ENCODE assay signal across 8 cellular contexts in the genomic region with DNA sequence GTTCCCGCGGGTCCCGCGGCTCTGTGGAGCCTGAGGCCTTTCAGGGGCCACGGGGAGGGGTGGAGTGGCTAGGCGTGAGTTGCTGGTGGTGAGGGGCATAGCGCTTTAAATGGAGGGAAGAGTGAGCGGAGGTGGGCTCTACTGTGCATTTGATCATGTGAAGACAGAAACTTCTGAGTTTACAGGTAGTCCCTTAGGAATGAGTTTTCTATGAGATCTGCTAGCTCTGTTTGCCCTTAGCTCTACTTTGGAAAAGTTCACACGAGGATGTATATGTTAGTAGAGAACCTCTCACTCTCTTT. TPM values are rescaled to one million over a fixed set of nuclear protein-coding genes. Genes with fewer than 3 reads are reported as not detected.
DNase-seq lines count a peak whose midpoint lies in the region; ATAC-seq and TF ChIP-seq lines count a peak whose summit lies in the region.

No MANE protein-coding gene starts in this region.

- CTCF ChIA-PET in MCF 10A (lab: Yijun Ruan, JAX): no interaction called here

- H3K9me3 Mint-ChIP-seq in activated T-cell treated with anti-CD3 and anti-CD28 coated beads, Interleukin-2, amount 50 U/mL, for 24 hours: no peaks in the 10 kb centered on the region
- no peaks in the 10 kb centered on the region for H3K9me3 Mint-ChIP-seq in MCF 10A (ENCODE audit: unreplicated experiment)

- no peak for DNase-seq in activated T-cell treated with anti-CD3 and anti-CD28 coated beads, Interleukin-2, amount 50 U/mL, for 24 hours
- DNase-seq in activated T-cell treated with anti-CD3 and anti-CD28 coated beads, Interleukin-2, amount 50 U/mL, for 48 hours: no peak
- DNase-seq in MCF 10A (ENCODE audit: unreplicated experiment) (no peak), lung (ENCODE audit: low spot score) (no peak), tibial artery (no peak)

- H3K4me1 ChIP-seq in lung (ENCODE audit: control insufficient read depth in 2 of 2, insufficient read depth in 2 of 2, low read length in 2 of 2) (no peaks in the 10 kb centered on the region), tibial artery (peaks cover 0 to 8% (median 0%) of the 10 kb centered on the region in 4 donors)

- no peaks in the 10 kb centered on the region for H3K27me3 Mint-ChIP-seq in activated T-cell treated with anti-CD3 and anti-CD28 coated beads, Interleukin-2, amount 50 U/mL, for 24 hours
- H3K27me3 Mint-ChIP-seq in MCF 10A (ENCODE audit: insufficient read depth, unreplicated experiment): no peaks in the 10 kb centered on the region

- peak overlapping the region; percentile 60 to 74 for H3K27ac ChIP-seq in lung (ENCODE audit: low read depth in 1 of 2, low read length in 1 of 2)
- H3K27ac ChIP-seq in tibial artery: peak overlapping the region; percentile 18 to 60

- WGBS in lung, 2 donors: 21 to 24% methylated on average over 9 of the region's 9 CpGs

- no peaks in the 10 kb centered on the region for H3K27me3 ChIP-seq in lung (ENCODE audit: control insufficient read depth, insufficient read depth)
- H3K27me3 ChIP-seq in tibial artery: no peaks in the 10 kb centered on the region

- intact Hi-C loops in MCF 10A (cut with micrococcal nuclease) (no loop called here), tibial artery (cut with DNase I; ENCODE audit: low total_unique reads) (no loop called here)

- no peak for ATAC-seq in lung (ENCODE audit: insufficient read depth, low FRiP score)
- ATAC-seq in GM19452 (IDR thresholded peaks at IDR 0.05; ENCODE audit: unreplicated experiment): no peak
- ATAC-seq in GM19395 (IDR thresholded peaks at IDR 0.05; ENCODE audit: unreplicated experiment): no peak
- no peak for ATAC-seq in GM18861 (IDR thresholded peaks at IDR 0.05; ENCODE audit: unreplicated experiment)

- H3K36me3 ChIP-seq in lung (ENCODE audit: control insufficient read depth in 2 of 2, insufficient read depth in 2 of 2, low read length in 2 of 2): no peaks in the 10 kb centered on the region
- no peaks in the 10 kb centered on the region for H3K36me3 ChIP-seq in tibial artery

- no peaks in the 10 kb centered on the region for H3K9me3 ChIP-seq in lung (ENCODE audit: control insufficient read depth in 2 of 2, insufficient read depth in 1 of 2, low read length in 1 of 2)
- H3K9me3 ChIP-seq in tibial artery: no peaks in the 10 kb centered on the region

- H3K4me1 Mint-ChIP-seq in activated T-cell treated with anti-CD3 and anti-CD28 coated beads, Interleukin-2, amount 50 U/mL, for 24 hours (ENCODE audit: low read depth): peaks cover 28% of the 10 kb centered on the region
- peaks cover 9% of the 10 kb centered on the region for H3K4me1 Mint-ChIP-seq in MCF 10A (ENCODE audit: insufficient read depth, unreplicated experiment)

- POLR2A ChIA-PET in MCF 10A (lab: Yijun Ruan, JAX): interaction anchor here (0.7 kb wide), 1 partner anchor 1815 kb away, joined by 3 read pairs; no protein-coding TSS in a partner anchor

- peaks cover 3% of the 10 kb centered on the region for H3K36me3 Mint-ChIP-seq in activated T-cell treated with anti-CD3 and anti-CD28 coated beads, Interleukin-2, amount 50 U/mL, for 24 hours (ENCODE audit: low read depth)
- H3K36me3 Mint-ChIP-seq in MCF 10A (ENCODE audit: insufficient read depth, unreplicated experiment): no peaks in the 10 kb centered on the region

- H3K4me3 Mint-ChIP-seq in activated T-cell treated with anti-CD3 and anti-CD28 coated beads, Interleukin-2, amount 50 U/mL, for 24 hours: peak overlapping the region; percentile 82
- peak overlapping the region; percentile 76 for H3K4me3 Mint-ChIP-seq in MCF 10A (ENCODE audit: unreplicated experiment)

- no TSS peak for BruUV-seq in MCF 10A (replicated peaks; lab: Mats Ljungman, UMichigan)

- H3K4me3 ChIP-seq in lung: peak overlapping the region; percentile 61
- H3K4me3 ChIP-seq in tibial artery: peak overlapping the region; percentile 56 to 67

- H3K27ac Mint-ChIP-seq in activated T-cell treated with anti-CD3 and anti-CD28 coated beads, Interleukin-2, amount 50 U/mL, for 24 hours: peak overlapping the region; percentile 32
- no peak overlapping the region for H3K27ac Mint-ChIP-seq in MCF 10A (ENCODE audit: low read depth, unreplicated experiment)

- no peak for TF ChIP-seq CTCF in MCF 10A (IDR thresholded peaks at IDR 0.05; ENCODE audit: unreplicated experiment)
- no peak for TF ChIP-seq CTCF in lung (IDR thresholded peaks at IDR 0.05; ENCODE audit: control extremely low read depth, extremely low read depth)
- no peak for TF ChIP-seq CTCF in tibial artery (IDR thresholded peaks at IDR 0.05)

RNA-seq across cellular contexts. Expression of a gene that starts 0.6 kb away (rescaled TPM):
- total RNA-seq in MCF 10A (2022) (0.37 and 0.82 TPM in 2 replicates), lung (10 to 100 TPM; 15.9 to 17.9 TPM)
- polyA plus RNA-seq in lung: 1 to 10 TPM; 2.7 to 8.4 TPM
